ENCODE assay signal across 8 cellular contexts in genomic region chr2:161090401-161090800, GRCh38.
DNase-seq lines count a peak whose midpoint lies in the region; ATAC-seq and TF ChIP-seq lines count a peak whose summit lies in the region.

No MANE protein-coding gene starts in this region.

- H3K4me1 Mint-ChIP-seq in activated CD8-positive, alpha-beta T cell treated with anti-CD3 and anti-CD28 coated beads, Interleukin-2, amount 10 ng/mL, durations not matched to agents 7 days and 5 days (ENCODE audit: low read depth), result peaks cover 55% of the 10 kb centered on the region

- H3K27ac Mint-ChIP-seq in activated CD8-positive, alpha-beta T cell treated with anti-CD3 and anti-CD28 coated beads, Interleukin-2, amount 10 ng/mL, durations not matched to agents 7 days and 5 days, result peak overlapping the region; percentile 83

- H3K9me3 Mint-ChIP-seq in activated CD8-positive, alpha-beta T cell treated with anti-CD3 and anti-CD28 coated beads, Interleukin-2, amount 10 ng/mL, durations not matched to agents 7 days and 5 days (ENCODE audit: insufficient read depth), result peaks cover 8% of the 10 kb centered on the region

- CTCF ChIA-PET in activated CD8-positive, alpha-beta T cell treated with anti-CD3 and anti-CD28 coated beads, Interleukin-2, amount 10 ng/mL, durations not matched to agents 7 days and 5 days (lab: Charles Lee), result interaction anchor here (0.9 to 7.8 kb wide), 10 partner anchors 11 to 83 kb away, joined by 3 to 59 read pairs (median 4); no protein-coding TSS in a partner anchor

- intact Hi-C loops in lower leg skin (cut with DNase I; ENCODE audit: low total_unique reads), result no loop called here

- DNase-seq in activated CD8-positive, alpha-beta T cell treated with anti-CD3 and anti-CD28 coated beads, Interleukin-2, amount 10 ng/mL, durations not matched to agents 7 days and 5 days, result peak; percentile 73
- peak; percentile 41 for DNase-seq in stimulated activated CD4-positive, alpha-beta T cell treated with anti-CD3 and anti-CD28 coated beads, Interleukin-15, amount 100 ng/mL, for 24 hours
- DNase-seq in SW 1271 (lab: John Stamatoyannopoulos, UW) (no peak), SIG-M5 (lab: John Stamatoyannopoulos, UW) (no peak), lower leg skin (ENCODE audit: low spot score in 2 of 2) (no peak), superior temporal gyrus (ENCODE audit: extremely low spot score) (no peak)

- TF ChIP-seq POLR2A in lower leg skin (IDR thresholded peaks at IDR 0.05), result no peak

- POLR2A ChIA-PET in activated CD8-positive, alpha-beta T cell treated with anti-CD3 and anti-CD28 coated beads, Interleukin-2, amount 10 ng/mL, durations not matched to agents 7 days and 5 days (lab: Charles Lee), result interaction anchor here (1.0 to 1.7 kb wide), 2 partner anchors 18 to 46 kb away, joined by 3 to 6 read pairs; no protein-coding TSS in a partner anchor

- ATAC-seq in GM19043 (IDR thresholded peaks at IDR 0.05; ENCODE audit: low read depth, unreplicated experiment) (peak; percentile 47), HG03108 (IDR thresholded peaks at IDR 0.05; ENCODE audit: unreplicated experiment) (peak; percentile 50)
- peak; percentile 90 for ATAC-seq in activated CD8-positive, alpha-beta T cell treated with anti-CD3 and anti-CD28 coated beads, Interleukin-2, amount 10 ng/mL, durations not matched to agents 7 days and 5 days

- H3K4me3 ChIP-seq in lower leg skin (ENCODE audit: low read depth, poor library complexity, severe bottlenecking), result no peak overlapping the region

- 65 to 68% methylated on average over 5 of the region's 5 CpGs for WGBS in lower leg skin, 2 donors

- TF ChIP-seq CTCF in lower leg skin (IDR thresholded peaks at IDR 0.05), result no peak

- peaks cover 9% of the 10 kb centered on the region for H3K36me3 Mint-ChIP-seq in activated CD8-positive, alpha-beta T cell treated with anti-CD3 and anti-CD28 coated beads, Interleukin-2, amount 10 ng/mL, durations not matched to agents 7 days and 5 days (ENCODE audit: low read depth)

- H3K27me3 Mint-ChIP-seq in activated CD8-positive, alpha-beta T cell treated with anti-CD3 and anti-CD28 coated beads, Interleukin-2, amount 10 ng/mL, durations not matched to agents 7 days and 5 days (ENCODE audit: low read depth), result no peaks in the 10 kb centered on the region

- peak overlapping the region; percentile 64 for H3K4me3 Mint-ChIP-seq in activated CD8-positive, alpha-beta T cell treated with anti-CD3 and anti-CD28 coated beads, Interleukin-2, amount 10 ng/mL, durations not matched to agents 7 days and 5 days

Comparison
In these comparisons a context has a peak if more than half of its experiments do, and no peak if none do; other contexts are left out.
1. DNase-seq: peak in activated CD8-positive, alpha-beta T cell treated with anti-CD3 and anti-CD28 coated beads, Interleukin-2, amount 10 ng/mL, durations not matched to agents 7 days and 5 days (single experiment) and stimulated activated CD4-positive, alpha-beta T cell treated with anti-CD3 and anti-CD28 coated beads, Interleukin-15, amount 100 ng/mL, for 24 hours (single experiment); none in SW 1271 (0 of 2), SIG-M5 (single experiment), lower leg skin (0 of 2) and superior temporal gyrus (single experiment).
2. Peak in every context shown above with its lines, with median percentiles within 50 percentile points of each other: ATAC-seq.